ENCODE assay signal across 1 cellular context in genomic region chr2:23712756-23713151, GRCh38.
TF ChIP-seq lines count a peak whose summit lies in the region.

No MANE protein-coding gene starts in this region.

TF ChIP-seq in A549, 52 proteins besides CTCF, POLR2A, EP300 and RAD21 (continued from another document):
- TF ChIP-seq BCL3 (IDR thresholded peaks at IDR 0.05) = no peak
- TF ChIP-seq ZFP36 (IDR thresholded peaks at IDR 0.05; ENCODE audit: borderline replicate concordance, partially characterized antibody) = no peak
- no peak for TF ChIP-seq HOXA7 (CRISPR knock-in tag; IDR thresholded peaks at IDR 0.05)
- no peak for TF ChIP-seq E2F6 (IDR thresholded peaks at IDR 0.05; ENCODE audit: borderline replicate concordance, low read depth)
